ENCODE assay signal across 1 cellular context in genomic region chr15:90929709-90930019, GRCh38.
TF ChIP-seq lines count a peak whose summit lies in the region.

No MANE protein-coding gene starts in this region.

TF ChIP-seq in endothelial cell of umbilical vein, 7 proteins besides CTCF, POLR2A, EP300 and RAD21 (continued from another document):
- TF ChIP-seq MAX (IDR thresholded peaks at IDR 0.05; ENCODE audit: insufficient read depth, insufficient read length) (no peak), POLR2AphosphoS5 (IDR thresholded peaks at IDR 0.05; ENCODE audit: insufficient read depth, low read depth, low read length) (no peak)
